Comparison of ENCODE assay signal across 8 cellular contexts in the genomic region with DNA sequence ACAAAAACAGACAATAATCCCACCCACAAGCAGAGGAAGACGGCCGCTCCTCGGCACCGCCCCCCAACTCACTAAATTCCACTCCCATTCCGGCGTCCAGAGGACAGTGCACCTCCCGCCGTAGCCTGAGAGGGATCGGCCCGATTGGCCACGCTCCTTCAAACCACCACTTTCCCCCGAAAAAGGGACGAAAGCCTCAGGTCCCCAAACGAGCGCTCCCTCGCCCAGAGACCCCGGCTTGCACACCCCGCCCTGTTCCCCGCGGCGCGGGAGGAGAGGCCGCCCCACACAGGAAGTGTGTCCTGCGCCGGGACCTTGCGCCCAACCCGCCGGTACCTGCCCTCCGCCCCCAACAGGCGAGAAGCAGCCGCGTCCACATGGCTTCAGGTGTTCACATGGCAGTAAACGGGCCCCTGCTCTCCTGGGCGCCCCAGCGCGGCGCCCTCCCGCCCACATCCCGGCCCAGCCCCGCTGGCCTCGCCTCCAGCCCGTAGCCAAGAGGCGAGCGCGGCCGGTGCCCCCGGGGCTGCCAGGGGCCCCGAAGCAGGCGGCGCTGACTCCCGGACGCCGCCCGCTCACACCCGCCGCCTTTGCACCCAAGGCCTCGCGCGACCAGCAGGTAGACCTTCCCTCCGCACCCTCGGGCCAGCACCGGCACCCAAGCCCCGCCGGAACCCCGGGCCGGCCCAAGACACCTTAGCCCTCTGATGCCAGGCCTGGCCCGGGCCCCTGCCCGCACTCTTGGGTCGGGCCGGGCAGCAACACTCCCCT.
DNase-seq lines count a peak whose midpoint lies in the region; ATAC-seq and TF ChIP-seq lines count a peak whose summit lies in the region.

No MANE protein-coding gene starts in this region.

- no peaks in the 10 kb centered on the region for H3K27me3 Mint-ChIP-seq in T-helper 1 cell treated with Interleukin-12 subunit alpha and Interleukin-12 subunit beta and Interleukin-4 antibody, amounts not matched to agents 30 μg/mL and 1 μg/mL, for 36 hours (ENCODE audit: low read depth)

- no peak overlapping the region for H3K27ac ChIP-seq in iPS-18a (ENCODE audit: low read length)

- peaks cover 24% of the 10 kb centered on the region for H3K4me1 ChIP-seq in iPS-18a (ENCODE audit: control insufficient read depth, low read depth, low read length)

- H3K4me3 ChIP-seq in astrocyte of the cerebellum (ENCODE audit: low read depth, low read length) (peak overlapping the region; percentile 91), iPS-18a (ENCODE audit: low read length) (peak overlapping the region; percentile 78)

- H3K4me1 Mint-ChIP-seq in T-helper 1 cell treated with Interleukin-12 subunit alpha and Interleukin-12 subunit beta and Interleukin-4 antibody, amounts not matched to agents 30 μg/mL and 1 μg/mL, for 36 hours (ENCODE audit: low read depth) = peaks cover 26% of the 10 kb centered on the region

- no peak for TF ChIP-seq CTCF in astrocyte of the cerebellum (IDR thresholded peaks at IDR 0.05; ENCODE audit: low read depth, low read length, missing control alignments)

- in situ Hi-C loops in astrocyte of the cerebellum (cut with HindIII; ENCODE audit: low sequenced_read_pairs) = loop anchor here (5.0 kb wide), 1 partner anchor 63 kb away; no protein-coding TSS in a partner anchor

- ATAC-seq in GM21529 (IDR thresholded peaks at IDR 0.05; ENCODE audit: unreplicated experiment) = peak; percentile 48

- DNase-seq in ELF-1 (ENCODE audit: low read depth, low spot score) = peak; percentile 83
- no peak for DNase-seq in astrocyte of the cerebellum (ENCODE audit: low read depth)
- DNase-seq in stimulated activated CD4-positive, alpha-beta T cell treated with anti-CD3 and anti-CD28 coated beads, Interleukin-12 subunit alpha, Interleukin-12 subunit beta, amount 100 ng/mL, for 24 hours (ENCODE audit: low read depth in 2 of 2) = peak; percentile 43 to 66
- DNase-seq in NCI-H187 treated with DMSO at 0.1 percent for 48 hours (lab: John Stamatoyannopoulos, UW) = no peak

- H3K36me3 Mint-ChIP-seq in T-helper 1 cell treated with Interleukin-12 subunit alpha and Interleukin-12 subunit beta and Interleukin-4 antibody, amounts not matched to agents 30 μg/mL and 1 μg/mL, for 36 hours (ENCODE audit: low read depth) = peaks cover 10% of the 10 kb centered on the region

- peak overlapping the region; percentile 95 for H3K4me3 Mint-ChIP-seq in T-helper 1 cell treated with Interleukin-12 subunit alpha and Interleukin-12 subunit beta and Interleukin-4 antibody, amounts not matched to agents 30 μg/mL and 1 μg/mL, for 36 hours

- peaks cover 20% of the 10 kb centered on the region for H3K27me3 ChIP-seq in iPS-18a (ENCODE audit: control insufficient read depth, insufficient read depth, low read length)

- peak overlapping the region; percentile 82 for H3K9ac ChIP-seq in iPS-18a (ENCODE audit: low read length)

- TF ChIP-seq EP300 in Ishikawa (IDR thresholded peaks at IDR 0.05; ENCODE audit: borderline replicate concordance) = no peak

- no peaks in the 10 kb centered on the region for H3K9me3 ChIP-seq in iPS-18a (ENCODE audit: control insufficient read depth, low read depth, low read length)

- TF ChIP-seq RAD21 in Ishikawa (IDR thresholded peaks at IDR 0.05; ENCODE audit: low read depth) = peak; percentile 15; the same call in 1 of the 2 replicates

- peak overlapping the region; percentile 87 for H3K27ac Mint-ChIP-seq in T-helper 1 cell treated with Interleukin-12 subunit alpha and Interleukin-12 subunit beta and Interleukin-4 antibody, amounts not matched to agents 30 μg/mL and 1 μg/mL, for 36 hours

- no peaks in the 10 kb centered on the region for H3K9me3 Mint-ChIP-seq in T-helper 1 cell treated with Interleukin-12 subunit alpha and Interleukin-12 subunit beta and Interleukin-4 antibody, amounts not matched to agents 30 μg/mL and 1 μg/mL, for 36 hours

- no peaks in the 10 kb centered on the region for H3K36me3 ChIP-seq in iPS-18a (ENCODE audit: control insufficient read depth, low read depth, low read length)

TF ChIP-seq in Ishikawa, 13 proteins besides CTCF, POLR2A, EP300 and RAD21:
- TF ChIP-seq CREB1 (IDR thresholded peaks at IDR 0.05; ENCODE audit: low read depth) (no peak), ZBTB7A (IDR thresholded peaks at IDR 0.05; ENCODE audit: low read depth) (peak; percentile 84; the same call in 1 of the 2 replicates), TEAD4 (IDR thresholded peaks at IDR 0.05) (no peak), YY1 (IDR thresholded peaks at IDR 0.05; ENCODE audit: low read depth) (0 out of 2 replicates have a peak, but pooled peaks have one; percentile 21), NFIC (IDR thresholded peaks at IDR 0.05) (peak; percentile 11; the same call in 1 of the 2 replicates), TAF1 (IDR thresholded peaks at IDR 0.05; ENCODE audit: low read depth) (peak; percentile 44; the same call in 1 of the 2 replicates)
- TF ChIP-seq, protein P1, sequence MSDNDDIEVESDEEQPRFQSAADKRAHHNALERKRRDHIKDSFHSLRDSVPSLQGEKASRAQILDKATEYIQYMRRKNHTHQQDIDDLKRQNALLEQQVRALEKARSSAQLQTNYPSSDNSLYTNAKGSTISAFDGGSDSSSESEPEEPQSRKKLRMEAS (IDR thresholded peaks at IDR 0.05) = peak; percentile 96
- TF ChIP-seq, protein P2, sequence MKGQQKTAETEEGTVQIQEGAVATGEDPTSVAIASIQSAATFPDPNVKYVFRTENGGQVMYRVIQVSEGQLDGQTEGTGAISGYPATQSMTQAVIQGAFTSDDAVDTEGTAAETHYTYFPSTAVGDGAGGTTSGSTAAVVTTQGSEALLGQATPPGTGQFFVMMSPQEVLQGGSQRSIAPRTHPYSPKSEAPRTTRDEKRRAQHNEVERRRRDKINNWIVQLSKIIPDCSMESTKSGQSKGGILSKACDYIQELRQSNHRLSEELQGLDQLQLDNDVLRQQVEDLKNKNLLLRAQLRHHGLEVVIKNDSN (IDR thresholded peaks at IDR 0.05) = peak; percentile 48; the same call in 1 of the 2 replicates

Comparison
In these comparisons a context has a peak if more than half of its experiments do, and no peak if none do; other contexts are left out.
1. DNase-seq: peak in ELF-1 (single experiment) and stimulated activated CD4-positive, alpha-beta T cell treated with anti-CD3 and anti-CD28 coated beads, Interleukin-12 subunit alpha, Interleukin-12 subunit beta, amount 100 ng/mL, for 24 hours (2 of 2); none in astrocyte of the cerebellum (single experiment) and NCI-H187 treated with DMSO at 0.1 percent for 48 hours (single experiment).